Comparison of ENCODE assay signal across 19 cellular contexts in genomic region chr4:155615054-155615887, GRCh38. TPM values are rescaled to one million over a fixed set of nuclear protein-coding genes. Genes with fewer than 3 reads are reported as not detected.
DNase-seq lines count a peak whose midpoint lies in the region; ATAC-seq and TF ChIP-seq lines count a peak whose summit lies in the region.
"Had no signal": no experiment of that assay in that cellular context is flagged by ENCODE, and none has a peak within 500 bp of the region (broad histone marks: within the 10 kb centered on the region; RNA-seq: fewer than 3 reads in every experiment).

No MANE protein-coding gene starts in this region.

- H3K4me2 ChIP-seq in fibroblast of lung (ENCODE audit: extremely low read depth, insufficient read depth, low read length) = peak overlapping the region; percentile 21

- H3K36me3 ChIP-seq in fibroblast of lung (ENCODE audit: control insufficient read depth, insufficient read depth, low read length) = no peaks in the 10 kb centered on the region

- DNase-seq in CD14-positive monocyte (ENCODE audit: low spot score) = no peak
- no peak for DNase-seq in fibroblast of lung (ENCODE audit: low read depth in 2 of 2)
- no peak for DNase-seq in DMS153 treated with DMSO at 0.1 percent for 48 hours (lab: John Stamatoyannopoulos, UW; ENCODE audit: unreplicated experiment)
- no peak for DNase-seq in cortex of kidney (lab: John Stamatoyannopoulos, UW)
- no peak for DNase-seq in epidermal melanocyte (ENCODE audit: insufficient read length, low spot score)
- DNase-seq: activated CD4-positive, alpha-beta T cell treated with anti-CD3 and anti-CD28 coated beads, Interleukin-2, amount 10 ng/mL, durations not matched to agents 7 days and 5 days; activated T-cell treated with anti-CD3 and anti-CD28 coated beads, Interleukin-2, amount 50 U/mL, for 72 hours; anterior cingulate cortex; dermis blood vessel endothelial cell; DMS79; islet precursor cell; NCI-H146; NCI-H526; T-helper 17 cell had no signal

- no peak overlapping the region for H3K9ac ChIP-seq in fibroblast of lung (ENCODE audit: insufficient read depth, low read length)

- no peaks in the 10 kb centered on the region for H3K27me3 ChIP-seq in fibroblast of lung (ENCODE audit: control insufficient read depth, insufficient read depth, low read length)

- H3K9me3 Mint-ChIP-seq in CD14-positive monocyte = peaks cover 0 to 2% (median 0%) of the 10 kb centered on the region in 7 donors
- H3K9me3 Mint-ChIP-seq: activated CD4-positive, alpha-beta T cell treated with anti-CD3 and anti-CD28 coated beads, Interleukin-2, amount 10 ng/mL, durations not matched to agents 7 days and 5 days had no signal

- H2AFZ ChIP-seq in fibroblast of lung (ENCODE audit: low read length) = peak overlapping the region; percentile 49

- H3K36me3 Mint-ChIP-seq in CD14-positive monocyte = no peaks in the 10 kb centered on the region

- no peaks in the 10 kb centered on the region for H3K27me3 Mint-ChIP-seq in CD14-positive monocyte (ENCODE audit: low read depth in 3 of 3)
- H3K27me3 Mint-ChIP-seq: progenitor cell of endocrine pancreas had no signal

- no peak for TF ChIP-seq CTCF in CD14-positive monocyte (IDR thresholded peaks at IDR 0.05)
- TF ChIP-seq CTCF in fibroblast of lung (conservative IDR thresholded peaks at IDR 0.05 in 1 of 2, IDR thresholded peaks at IDR 0.05 in 1 of 2; ENCODE audit: low read depth in 1 of 2, low read length in 2 of 2) = no peak

- TF ChIP-seq POLR2A in GM19099 (IDR thresholded peaks at IDR 0.05; ENCODE audit: extremely low read depth, insufficient read length, low read depth) = peak; percentile 33

- H3K4me3 Mint-ChIP-seq in CD14-positive monocyte = peak overlapping the region; percentile 54 to 94
- H3K4me3 Mint-ChIP-seq: activated CD4-positive, alpha-beta T cell treated with anti-CD3 and anti-CD28 coated beads, Interleukin-2, amount 10 ng/mL, durations not matched to agents 7 days and 5 days; activated T-cell treated with anti-CD3 and anti-CD28 coated beads, Interleukin-2, amount 50 U/mL, for 72 hours; T-helper 17 cell had no signal

- ATAC-seq in HG03175 (IDR thresholded peaks at IDR 0.05; ENCODE audit: unreplicated experiment) (peak; percentile 50), HG02981 (IDR thresholded peaks at IDR 0.05; ENCODE audit: unreplicated experiment) (no peak)
- ATAC-seq: activated T-cell treated with anti-CD3 and anti-CD28 coated beads, Interleukin-2, amount 50 U/mL, for 72 hours; T-helper 17 cell had no signal

- H3K27ac ChIP-seq in fibroblast of lung (ENCODE audit: insufficient read depth, low read length) = no peak overlapping the region
- H3K27ac ChIP-seq: RWPE1 had no signal

- no peaks in the 10 kb centered on the region for H3K9me3 ChIP-seq in fibroblast of lung (ENCODE audit: control insufficient read depth, insufficient read depth, low read depth, low read length)

- no peaks in the 10 kb centered on the region for H4K20me1 ChIP-seq in fibroblast of lung (ENCODE audit: control insufficient read depth, extremely low read depth, insufficient read depth, low read length)

- H3K27ac Mint-ChIP-seq in CD14-positive monocyte = peak overlapping the region in 2 of 7 donors; percentile 48 to 51
- H3K27ac Mint-ChIP-seq: activated CD4-positive, alpha-beta T cell treated with anti-CD3 and anti-CD28 coated beads, Interleukin-2, amount 10 ng/mL, durations not matched to agents 7 days and 5 days; activated T-cell treated with anti-CD3 and anti-CD28 coated beads, Interleukin-2, amount 50 U/mL, for 72 hours; progenitor cell of endocrine pancreas; T-helper 17 cell had no signal

- peaks cover 4% of the 10 kb centered on the region for H3K4me1 ChIP-seq in fibroblast of lung (ENCODE audit: control insufficient read depth, extremely low read depth, insufficient read depth, low read length)

- H3K4me1 Mint-ChIP-seq in CD14-positive monocyte = peaks cover 14% of the 10 kb centered on the region
- H3K4me1 Mint-ChIP-seq: T-helper 17 cell had no signal

- no peak overlapping the region for H3K4me3 ChIP-seq in fibroblast of lung (replicated peaks in 1 of 4; ENCODE audit: control extremely low read depth in 1 of 4, insufficient read depth in 1 of 4, low read depth in 3 of 4, low read length in 4 of 4)

- intact Hi-C loops in CD14-positive monocyte (cut with micrococcal nuclease) = no loop called here

- H3K79me2 ChIP-seq in fibroblast of lung (ENCODE audit: control insufficient read depth, insufficient read depth, low read length) = no peaks in the 10 kb centered on the region

RNA-seq across cellular contexts. Expression of gene GUCY1A1, which starts 51.4 kb away (rescaled TPM):
- polyA plus RNA-seq in CD14-positive monocyte (1 to 10 TPM in 1 of 2 donors, under 1 TPM in 1; 0.88 to 1.2 TPM), fibroblast of lung (0.52 and 8.1 TPM in 2 replicates)
- total RNA-seq in fibroblast of lung = 10.7 and 23.4 TPM in 2 replicates
- 0.37 and 4.9 TPM in 2 replicates for polyA plus RNA-seq in fibroblast of lung (2012)
- 0.33 and 5.1 TPM in 2 replicates for polyA minus RNA-seq in fibroblast of lung (ENCODE audit: low replicate concordance)
- total RNA-seq: activated CD4-positive, alpha-beta T cell treated with anti-CD3 and anti-CD28 coated beads, Interleukin-2, amount 10 ng/mL, durations not matched to agents 7 days and 5 days had no signal
